1 cellular context compared by ENCODE assay signal in the genomic region with DNA sequence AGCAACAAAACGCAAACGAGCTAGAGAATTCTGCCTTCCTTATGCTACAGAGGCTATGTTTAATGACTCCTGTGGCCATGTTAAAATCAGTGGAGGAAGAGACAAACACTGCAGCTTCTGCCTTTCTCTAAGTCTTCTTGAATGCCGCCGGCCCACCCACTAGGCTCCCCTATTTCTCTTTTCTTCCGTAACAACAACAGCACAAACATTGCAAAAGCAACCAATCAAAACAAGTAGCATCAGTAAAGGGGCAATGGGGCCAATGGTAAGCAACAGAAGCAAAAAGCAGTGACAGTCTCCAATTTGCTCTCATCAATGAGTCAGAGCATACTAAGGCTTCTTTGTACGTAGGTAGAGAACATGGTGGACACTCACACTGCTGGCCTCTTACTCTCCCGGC.
TF ChIP-seq lines count a peak whose summit lies in the region.

No MANE protein-coding gene starts in this region.

TF ChIP-seq in WTC11, 78 proteins besides CTCF, POLR2A, EP300 and RAD21 (continued from another document):
- TF ChIP-seq AR (CRISPR knock-in tag; IDR thresholded peaks at IDR 0.05) (no peak), ATF3 (CRISPR knock-in tag; conservative IDR thresholded peaks at IDR 0.05) (no peak)
